Comparison of ENCODE assay signal across 8 cellular contexts in genomic region chr14:21525995-21526671, GRCh38. TPM values are rescaled to one million over a fixed set of nuclear protein-coding genes. Genes with fewer than 3 reads are reported as not detected.
DNase-seq lines count a peak whose midpoint lies in the region; ATAC-seq and TF ChIP-seq lines count a peak whose summit lies in the region.

SALL2 (minus strand) TSS chr14:21526346; CDS start chr14:21526127, 219 bp downstream.

- H3K27ac Mint-ChIP-seq in endothelial cell (ENCODE audit: unreplicated experiment) (peak within 1 kb of the TSS; percentile 97), mesothelial cell of epicardium (peak within 1 kb of the TSS; percentile 90)

- H3K4me3 Mint-ChIP-seq in endothelial cell (ENCODE audit: unreplicated experiment) (peak within 1 kb of the TSS; percentile 95), mesothelial cell of epicardium (peak within 1 kb of the TSS; percentile 80)

- H3K9me3 Mint-ChIP-seq in endothelial cell (ENCODE audit: unreplicated experiment) (no peaks in the 10 kb centered on the region), mesothelial cell of epicardium (no peaks in the 10 kb centered on the region)

- TF ChIP-seq CTCF in endothelial cell (IDR thresholded peaks at IDR 0.05; ENCODE audit: unreplicated experiment), result no peak
- no peak for TF ChIP-seq CTCF in mesothelial cell of epicardium (IDR thresholded peaks at IDR 0.05; ENCODE audit: unreplicated experiment)

- DNase-seq in AG08395 (ENCODE audit: low spot score) (peak; percentile 13), NCI-H446 (lab: John Stamatoyannopoulos, UW) (peak; percentile 30 to 82), endothelial cell (ENCODE audit: low spot score) (peak; percentile 73), mesothelial cell of epicardium (ENCODE audit: low spot score in 2 of 2, unreplicated experiment in 2 of 2) (peak; percentile 75 to 80)
- peak; percentile 26 for DNase-seq in activated CD8-positive, alpha-beta memory T cell treated with anti-CD3 and anti-CD28 coated beads, Interleukin-2, amount 50 U/mL, for 24 hours (ENCODE audit: extremely low read depth)
- DNase-seq in stimulated activated CD8-positive, alpha-beta memory T cell treated with anti-CD3 and anti-CD28 coated beads, Interleukin-15, amount 100 ng/mL, for 24 hours (ENCODE audit: low read depth), result peak; percentile 31

- ATAC-seq in GM21737 (IDR thresholded peaks at IDR 0.05; ENCODE audit: unreplicated experiment) (peak; percentile 63), HG02642 (IDR thresholded peaks at IDR 0.05; ENCODE audit: poor library complexity, unreplicated experiment) (no peak)

- peaks cover 22% of the 10 kb centered on the region for H3K36me3 Mint-ChIP-seq in endothelial cell (ENCODE audit: low read depth, unreplicated experiment)
- H3K36me3 Mint-ChIP-seq in mesothelial cell of epicardium, result peaks cover 25% of the 10 kb centered on the region

- H3K4me1 Mint-ChIP-seq in endothelial cell (ENCODE audit: unreplicated experiment) (peaks cover 23% of the 10 kb centered on the region), mesothelial cell of epicardium (peaks cover 33% of the 10 kb centered on the region)

- H3K27me3 Mint-ChIP-seq in endothelial cell (ENCODE audit: unreplicated experiment) (peaks cover 2% of the 10 kb centered on the region), mesothelial cell of epicardium (ENCODE audit: low read depth) (no peaks in the 10 kb centered on the region)

RNA-seq across cellular contexts. Expression of gene SALL2, which starts in this region (rescaled TPM):
- 38.4 TPM for total RNA-seq in endothelial cell (ENCODE audit: unreplicated experiment)
- total RNA-seq in mesothelial cell of epicardium, result 44.6 to 45.2 TPM (median 45.2 TPM) in 3 replicates

Comparison
In these comparisons a context has a peak if more than half of its experiments do, and no peak if none do; other contexts are left out.
1. DNase-seq: peak in every context shown above with its lines; median percentile 78 in mesothelial cell of epicardium; 73 in endothelial cell; 56 in NCI-H446; 31 in stimulated activated CD8-positive, alpha-beta memory T cell treated with anti-CD3 and anti-CD28 coated beads, Interleukin-15, amount 100 ng/mL, for 24 hours; 26 in activated CD8-positive, alpha-beta memory T cell treated with anti-CD3 and anti-CD28 coated beads, Interleukin-2, amount 50 U/mL, for 24 hours; 13 in AG08395.